Comparison of ENCODE assay signal across 8 cellular contexts in genomic region chr13:31161583-31162150, GRCh38. TPM values are rescaled to one million over a fixed set of nuclear protein-coding genes. Genes with fewer than 3 reads are reported as not detected.
DNase-seq lines count a peak whose midpoint lies in the region; ATAC-seq and TF ChIP-seq lines count a peak whose summit lies in the region.

Gene HSPH1 (minus strand): TSS chr13:31161904. CDS start chr13:31161582, 322 bp downstream.

- peak within 1 kb of the TSS; percentile 95 for H3K4me3 Mint-ChIP-seq in CD8-positive, alpha-beta T cell
- peak within 1 kb of the TSS; percentile 92 for H3K4me3 Mint-ChIP-seq in activated CD4-positive, alpha-beta memory T cell treated with anti-CD3 and anti-CD28 coated beads for 36 hours

- CTCF ChIA-PET in CD8-positive, alpha-beta T cell (lab: Charles Lee), result no interaction called here
- CTCF ChIA-PET in activated CD4-positive, alpha-beta memory T cell treated with anti-CD3 and anti-CD28 coated beads for 36 hours (lab: Charles Lee), result no interaction called here

- H3K36me3 ChIP-seq in CD8-positive, alpha-beta T cell (ENCODE audit: insufficient read depth, low read length), result no peaks in the 10 kb centered on the region

- H3K36me3 Mint-ChIP-seq in CD8-positive, alpha-beta T cell, result peaks cover 28% of the 10 kb centered on the region
- peaks cover 35% of the 10 kb centered on the region for H3K36me3 Mint-ChIP-seq in activated CD4-positive, alpha-beta memory T cell treated with anti-CD3 and anti-CD28 coated beads for 36 hours

- H3K27ac ChIP-seq in CD8-positive, alpha-beta T cell (ENCODE audit: low read depth, low read length), result peak within 1 kb of the TSS; percentile 98

- no peaks in the 10 kb centered on the region for H3K9me3 Mint-ChIP-seq in CD8-positive, alpha-beta T cell
- no peaks in the 10 kb centered on the region for H3K9me3 Mint-ChIP-seq in activated CD4-positive, alpha-beta memory T cell treated with anti-CD3 and anti-CD28 coated beads for 36 hours

- H3K9me3 ChIP-seq in CD8-positive, alpha-beta T cell (ENCODE audit: low read length), result no peaks in the 10 kb centered on the region

- peaks cover 43% of the 10 kb centered on the region for H3K4me1 Mint-ChIP-seq in CD8-positive, alpha-beta T cell (ENCODE audit: low read depth)
- peaks cover 35% of the 10 kb centered on the region for H3K4me1 Mint-ChIP-seq in activated CD4-positive, alpha-beta memory T cell treated with anti-CD3 and anti-CD28 coated beads for 36 hours (ENCODE audit: low read depth)

- H3K4me1 ChIP-seq in CD8-positive, alpha-beta T cell (ENCODE audit: insufficient read depth, low read length), result peaks cover 25% of the 10 kb centered on the region

- peak within 1 kb of the TSS; percentile 76 for H3K4me3 ChIP-seq in CD8-positive, alpha-beta T cell (ENCODE audit: low read depth, low read length)

- POLR2A ChIA-PET in CD8-positive, alpha-beta T cell (lab: Charles Lee), result interaction anchor here (1.0 to 2.2 kb wide), 5 partner anchors 10 to 39 kb away, joined by 3 to 9 read pairs (median 4); partner anchors contain the start of gene B3GLCT
- POLR2A ChIA-PET in activated CD4-positive, alpha-beta memory T cell treated with anti-CD3 and anti-CD28 coated beads for 36 hours (lab: Charles Lee), result interaction anchor here (1.0 to 1.7 kb wide), 3 partner anchors 24 to 117 kb away, joined by 3 to 10 read pairs (median 3); no protein-coding TSS in a partner anchor

- H3K27me3 ChIP-seq in CD8-positive, alpha-beta T cell (ENCODE audit: insufficient read depth, low read length), result no peaks in the 10 kb centered on the region

- DNase-seq in CD8-positive, alpha-beta T cell, result peak; percentile 96 to 99 (median 98)
- peak; percentile 99 for DNase-seq in NCI-H82 (lab: John Stamatoyannopoulos, UW)
- DNase-seq in activated CD4-positive, alpha-beta memory T cell treated with anti-CD3 and anti-CD28 coated beads for 36 hours, result peak; percentile 99
- DNase-seq in effector CD8-positive, alpha-beta T cell (lab: John Stamatoyannopoulos, UW), result peak; percentile 97
- DNase-seq in lung microvascular endothelial cell (ENCODE audit: low read depth in 2 of 2), result peak; percentile 98
- DNase-seq in stimulated activated CD4-positive, alpha-beta T cell treated with anti-CD3 and anti-CD28 coated beads, TNF-alpha, amount 100 ng/mL, for 48 hours (ENCODE audit: low read depth in 3 of 3), result peak; percentile 97 to 99 (median 99)

- intact Hi-C loops in CD8-positive, alpha-beta T cell (cut with DNase I, micrococcal nuclease), result loop anchor here (1.0 to 10.0 kb wide), 13 partner anchors 39 to 1373 kb away; partner anchors contain the start of genes KATNAL1 (in 2 of the 2), BRCA2 (in 1 of the 2), N4BP2L1 (in 1 of the 2) and N4BP2L2 (in 1 of the 2)
- intact Hi-C loops in activated CD4-positive, alpha-beta memory T cell treated with anti-CD3 and anti-CD28 coated beads for 36 hours (cut with micrococcal nuclease), result loop anchor here (1.0 to 10.0 kb wide), 10 partner anchors 27 to 1567 kb away; partner anchors contain the start of genes BRCA2, SLC7A1, USPL1 and ZAR1L

- peak within 1 kb of the TSS; percentile 98 for H3K27ac Mint-ChIP-seq in CD8-positive, alpha-beta T cell
- H3K27ac Mint-ChIP-seq in activated CD4-positive, alpha-beta memory T cell treated with anti-CD3 and anti-CD28 coated beads for 36 hours, result peak within 1 kb of the TSS; percentile 99

- no peaks in the 10 kb centered on the region for H3K27me3 Mint-ChIP-seq in CD8-positive, alpha-beta T cell (ENCODE audit: low read depth)
- no peaks in the 10 kb centered on the region for H3K27me3 Mint-ChIP-seq in activated CD4-positive, alpha-beta memory T cell treated with anti-CD3 and anti-CD28 coated beads for 36 hours

- ATAC-seq in CD8-positive, alpha-beta T cell, result peak; percentile 64
- ATAC-seq in GM19397 (IDR thresholded peaks at IDR 0.05; ENCODE audit: unreplicated experiment), result peak; percentile 88
- ATAC-seq in HG03571 (IDR thresholded peaks at IDR 0.05; ENCODE audit: unreplicated experiment), result peak; percentile 80

- no peak for TF ChIP-seq CTCF in CD8-positive, alpha-beta T cell (IDR thresholded peaks at IDR 0.05)

RNA-seq across cellular contexts. Expression of gene HSPH1, which starts in this region (rescaled TPM):
- total RNA-seq in CD8-positive, alpha-beta T cell, result 100 to 1,000 TPM; 189 to 199 TPM
- 100 to 1,000 TPM; 214 to 221 TPM for total RNA-seq in activated CD4-positive, alpha-beta memory T cell treated with anti-CD3 and anti-CD28 coated beads for 36 hours
- total RNA-seq in lung microvascular endothelial cell, result 30.5 and 53.4 TPM in 2 replicates

Comparison
In these comparisons a context has a peak if more than half of its experiments do, and no peak if none do; other contexts are left out.
1. Peak in every context shown above with its lines: DNase-seq, ATAC-seq, H3K4me3 ChIP-seq and H3K27ac ChIP-seq.